Comparison of ENCODE assay signal across 25 cellular contexts in genomic region chr5:86664173-86664572, GRCh38. TPM values are rescaled to one million over a fixed set of nuclear protein-coding genes. Genes with fewer than 3 reads are reported as not detected.
DNase-seq lines count a peak whose midpoint lies in the region; ATAC-seq, FAIRE-seq and TF ChIP-seq lines count a peak whose summit lies in the region.
"Had no signal": no experiment of that assay in that cellular context is flagged by ENCODE, and none has a peak within 500 bp of the region (broad histone marks: within the 10 kb centered on the region; RNA-seq: fewer than 3 reads in every experiment).

No MANE protein-coding gene starts in this region.

- no peaks in the 10 kb centered on the region for H3K9me1 ChIP-seq in K562 (ENCODE audit: control insufficient read depth, insufficient read depth, low read length)

- TF ChIP-seq CTCF in A549 (IDR thresholded peaks at IDR 0.05) (no peak), GM23338 (conservative IDR thresholded peaks at IDR 0.05; ENCODE audit: low read depth in 2 of 2) (no peak), Loucy (conservative IDR thresholded peaks at IDR 0.05; ENCODE audit: low read length) (no peak), K562 (IDR thresholded peaks at IDR 0.05 in 2 of 3, conservative IDR thresholded peaks at IDR 0.05 in 1 of 3; ENCODE audit: insufficient read depth in 2 of 3, low read depth in 1 of 3, low read length in 3 of 3) (no peak), BE2C (IDR thresholded peaks at IDR 0.05; ENCODE audit: low read depth, low read length) (no peak)

- H3K27ac Mint-ChIP-seq in GM23338 (no peak overlapping the region), immature natural killer cell (no peak overlapping the region), T-helper 17 cell (no peak overlapping the region)
- H3K27ac Mint-ChIP-seq: B cell; CD14-positive monocyte; CD4-positive, alpha-beta memory T cell; CD4-positive, CD25-positive, alpha-beta regulatory T cell; CD8-positive, alpha-beta memory T cell had no signal

- H3K4me2 ChIP-seq in A549 (no peak overlapping the region), GM23338 (no peak overlapping the region), Loucy (ENCODE audit: low read depth, low read length, poor library complexity, severe bottlenecking) (peak overlapping the region; percentile 10), K562 (ENCODE audit: insufficient read depth, low read length) (no peak overlapping the region)
- H3K4me2 ChIP-seq: BLaER1 had no signal

- WGBS in A549 (ENCODE audit: missing lambda C conversion rate) = 30% methylated on average over 2 of the region's 2 CpGs
- 0% methylated on average over 2 of the region's 2 CpGs for WGBS in K562 (ENCODE audit: insufficient coverage, low coverage, missing lambda C conversion rate)

- ATAC-seq in A549 (no peak), GM23338 (no peak), K562 (no peak), T-helper 17 cell (no peak)

- peaks cover 7% of the 10 kb centered on the region; the same call in 2 of the 3 replicates for H3K4me1 Mint-ChIP-seq in GM23338
- no peaks in the 10 kb centered on the region for H3K4me1 Mint-ChIP-seq in immature natural killer cell
- H3K4me1 Mint-ChIP-seq in T-helper 17 cell = no peaks in the 10 kb centered on the region
- H3K4me1 Mint-ChIP-seq: B cell, CD14-positive monocyte had no signal

- H3F3A ChIP-seq in GM23338 (replicated peaks; ENCODE audit: low read depth) (no peaks in the 10 kb centered on the region), Loucy (ENCODE audit: low read depth) (no peaks in the 10 kb centered on the region)

- no TSS peak for BruUV-seq in K562 (replicated peaks; lab: Mats Ljungman, UMichigan)

- TF ChIP-seq EP300 in A549 (IDR thresholded peaks at IDR 0.05) (no peak), K562 (IDR thresholded peaks at IDR 0.05; ENCODE audit: low read length) (no peak)

- no peak for TF ChIP-seq RAD21 in A549 (conservative IDR thresholded peaks at IDR 0.05 in 1 of 2, IDR thresholded peaks at IDR 0.05 in 1 of 2)
- TF ChIP-seq RAD21 in K562 (CRISPR knock-in tag; conservative IDR thresholded peaks at IDR 0.05 in 1 of 2, IDR thresholded peaks at IDR 0.05 in 1 of 2) = no peak

- H3K27me3 Mint-ChIP-seq in GM23338 (ENCODE audit: insufficient read depth, low read depth, poor library complexity) (peaks cover 2% of the 10 kb centered on the region), immature natural killer cell (ENCODE audit: low read depth in 3 of 3) (peaks cover 0 to 12% (median 0%) of the 10 kb centered on the region in 3 donors), T-helper 17 cell (peaks cover 20% of the 10 kb centered on the region)
- H3K27me3 Mint-ChIP-seq: CD4-positive, CD25-positive, alpha-beta regulatory T cell had no signal

- H4K20me1 ChIP-seq in GM23338 (replicated peaks; ENCODE audit: insufficient read depth) (no peaks in the 10 kb centered on the region), Loucy (ENCODE audit: insufficient read depth, low read length, poor library complexity, severe bottlenecking) (no peaks in the 10 kb centered on the region), K562 (replicated peaks; ENCODE audit: control insufficient read depth, insufficient read depth, low read length) (no peaks in the 10 kb centered on the region)
- H4K20me1 ChIP-seq: BLaER1 had no signal

- CTCF ChIA-PET in A549 (lab: Yijun Ruan, JAX) (no interaction called here), K562 (lab: Yijun Ruan, JAX; ENCODE audit: low intra/inter-chr PET ratio) (no interaction called here)

- no peak overlapping the region for H3K4me3 ChIP-seq in A549
- no peak overlapping the region for H3K4me3 ChIP-seq in GM23338
- no peak overlapping the region for H3K4me3 ChIP-seq in Loucy (ENCODE audit: low read length, poor library complexity, severe bottlenecking)
- no peak overlapping the region for H3K4me3 ChIP-seq in K562
- H3K4me3 ChIP-seq in BE2C (ENCODE audit: low read depth, low read length) = no peak overlapping the region
- H3K4me3 ChIP-seq: BLaER1 had no signal

- H3K9ac ChIP-seq in Loucy (ENCODE audit: low read depth, low read length, poor library complexity, severe bottlenecking) = peak overlapping the region; percentile 6
- H3K9ac ChIP-seq in K562 (ENCODE audit: insufficient read depth in 1 of 2, low read depth in 2 of 2, low read length in 2 of 2) = no peak overlapping the region
- H3K9ac ChIP-seq: BLaER1 had no signal

- intact Hi-C loops in K562 (cut with micrococcal nuclease) = no loop called here

- H3K27ac ChIP-seq in A549 (no peak overlapping the region), GM23338 (ENCODE audit: low read depth) (no peak overlapping the region), K562 (ENCODE audit: extremely low read depth, low read depth, low read length) (no peak overlapping the region)
- H3K27ac ChIP-seq: BLaER1 had no signal

- H3K9me2 ChIP-seq in GM23338 (ENCODE audit: insufficient read depth) (peaks cover 9% of the 10 kb centered on the region; the same call in 1 of the 2 replicates), Loucy (replicated peaks; ENCODE audit: low read depth, low read length) (no peaks in the 10 kb centered on the region)

- H3K9me3 ChIP-seq in A549 = no peaks in the 10 kb centered on the region; the same call in 2 of the 3 replicates
- peaks cover 14% of the 10 kb centered on the region; the same call in 1 of the 2 replicates for H3K9me3 ChIP-seq in Loucy (ENCODE audit: insufficient read depth, low read depth, low read length)
- no peaks in the 10 kb centered on the region for H3K9me3 ChIP-seq in K562 (replicated peaks; ENCODE audit: control insufficient read depth, insufficient read depth, low read depth, low read length)
- peaks cover 2% of the 10 kb centered on the region for H3K9me3 ChIP-seq in T-helper 17 cell (ENCODE audit: control insufficient read depth, low read length, poor library complexity, severe bottlenecking)
- no peaks in the 10 kb centered on the region for H3K9me3 ChIP-seq in BE2C
- H3K9me3 ChIP-seq: BLaER1 had no signal

- H2AFZ ChIP-seq in GM23338 (peak overlapping the region; percentile 35; the same call in 1 of the 2 replicates), Loucy (ENCODE audit: low read length) (no peak overlapping the region), K562 (ENCODE audit: low read depth, low read length) (no peak overlapping the region)

- H3K4me1 ChIP-seq in A549 (no peaks in the 10 kb centered on the region), GM23338 (ENCODE audit: insufficient read depth) (peaks cover 13% of the 10 kb centered on the region), Loucy (ENCODE audit: insufficient read depth, low read length, poor library complexity, severe bottlenecking) (peaks cover 59% of the 10 kb centered on the region), K562 (replicated peaks in 1 of 2; ENCODE audit: control insufficient read depth in 2 of 2, insufficient read depth in 2 of 2, low read length in 2 of 2) (no peaks in the 10 kb centered on the region), BE2C (no peaks in the 10 kb centered on the region)

- DNase-seq in A549 (ENCODE audit: low read depth in 1 of 2, low spot score in 1 of 2) (no peak), GM23338 (ENCODE audit: low spot score) (no peak), K562 (ENCODE audit: extremely low read depth in 1 of 4, low spot score in 3 of 4) (no peak), D341Med (ENCODE audit: low spot score) (no peak), immature natural killer cell (no peak), T-helper 17 cell (no peak), BE2C (no peak)
- DNase-seq: 8988T; AML-193; C1 segment of cervical spinal cord; CD4-positive, alpha-beta memory T cell; CD4-positive, CD25-positive, alpha-beta regulatory T cell; CD8-positive, alpha-beta memory T cell; COR-L47; DMS79 treated with DMSO at 0.1 percent for 48 hours; GF-D8 had no signal

- H3K9me3 Mint-ChIP-seq in GM23338 = peaks cover 13% of the 10 kb centered on the region; the same call in 2 of the 3 replicates
- peaks cover 0 to 6% (median under 1%) of the 10 kb centered on the region in 6 donors for H3K9me3 Mint-ChIP-seq in immature natural killer cell

- H3K4me3 Mint-ChIP-seq in GM23338 = no peak overlapping the region
- H3K4me3 Mint-ChIP-seq in immature natural killer cell = no peak overlapping the region
- no peak overlapping the region for H3K4me3 Mint-ChIP-seq in T-helper 17 cell
- H3K4me3 Mint-ChIP-seq: B cell; CD14-positive monocyte; CD4-positive, alpha-beta memory T cell; CD4-positive, CD25-positive, alpha-beta regulatory T cell; CD8-positive, alpha-beta memory T cell had no signal

- H3K27me3 ChIP-seq in GM23338 (ENCODE audit: insufficient read depth) (no peaks in the 10 kb centered on the region), Loucy (ENCODE audit: insufficient read depth, low read length, poor library complexity, severe bottlenecking) (no peaks in the 10 kb centered on the region), K562 (ENCODE audit: control insufficient read depth in 2 of 2, insufficient read depth in 2 of 2, low read length in 2 of 2) (no peaks in the 10 kb centered on the region), BE2C (peaks cover 17% of the 10 kb centered on the region; the same call in 1 of the 2 replicates)
- H3K27me3 ChIP-seq: BLaER1 had no signal

- POLR2A ChIA-PET in A549 (lab: Yijun Ruan, JAX) (no interaction called here), K562 (lab: Yijun Ruan, JAX) (no interaction called here)

- peaks cover 15% of the 10 kb centered on the region for H3K36me3 Mint-ChIP-seq in GM23338 (ENCODE audit: low read depth)
- H3K36me3 Mint-ChIP-seq in immature natural killer cell = no peaks in the 10 kb centered on the region
- peaks cover 2% of the 10 kb centered on the region for H3K36me3 Mint-ChIP-seq in T-helper 17 cell (ENCODE audit: low read depth)
- H3K36me3 Mint-ChIP-seq: CD14-positive monocyte; CD4-positive, alpha-beta memory T cell; CD4-positive, CD25-positive, alpha-beta regulatory T cell; CD8-positive, alpha-beta memory T cell had no signal

- FAIRE-seq in A549 (lab: Jason Lieb, UNC) (no peak), K562 (lab: Jason Lieb, UNC) (no peak)
- FAIRE-seq: A204.1, D721Med, G401.6, GM12891, GM19239 had no signal

- H3K79me2 ChIP-seq in GM23338 (replicated peaks; ENCODE audit: insufficient read depth) (no peaks in the 10 kb centered on the region), Loucy (ENCODE audit: insufficient read depth, low read length) (peaks cover 26% of the 10 kb centered on the region), K562 (ENCODE audit: control insufficient read depth, insufficient read depth, low read length) (no peaks in the 10 kb centered on the region)

- H3K36me3 ChIP-seq in GM23338 (ENCODE audit: insufficient read depth) = no peaks in the 10 kb centered on the region
- no peaks in the 10 kb centered on the region for H3K36me3 ChIP-seq in Loucy (ENCODE audit: insufficient read depth, low read length)
- no peaks in the 10 kb centered on the region for H3K36me3 ChIP-seq in K562 (ENCODE audit: control insufficient read depth, insufficient read depth, low read length)
- no peaks in the 10 kb centered on the region for H3K36me3 ChIP-seq in BE2C
- H3K36me3 ChIP-seq: BLaER1 had no signal

- TF ChIP-seq POLR2A in A549 (IDR thresholded peaks at IDR 0.05; ENCODE audit: low read length) (no peak), K562 (conservative IDR thresholded peaks at IDR 0.05) (no peak)

- in situ Hi-C loops in K562 (cut with MboI) = no loop called here

RNA-seq across cellular contexts. Expression of gene COX7C, which starts 46.4 kb away (rescaled TPM):
- polyA plus RNA-seq in A549 (2011; rRNA removed) (807 and 842 TPM in 2 replicates), A549 (2017; fragmentation: RNase III; extraction: RNeasy Plus Mini Kit Qiagen cat#74134 plus additional on column Dnase treatment) (1,142 to 1,182 TPM (median 1,143 TPM) in 3 replicates), GM23338 (2016; fragmentation: Nextera tagmentation; extraction: Ambion mirVana) (4,717 and 5,583 TPM in 2 replicates), K562 (2011; rRNA removed) (1,150 and 1,333 TPM in 2 replicates), K562 (2014; fragmentation: Illumina TruSeq; extraction: Trizol) (742 and 771 TPM in 2 replicates), K562 (2014; fragmentation: Nextera tagmentation; extraction: Ambion mirVana) (1,000 to 10,000 TPM; 1,621 to 1,783 TPM), K562 (2014; rRNA removed) (930 and 1,039 TPM in 2 replicates), immature natural killer cell (100 to 1,000 TPM; 503 to 610 (median 528) TPM)
- polyA plus RNA-seq in A549 (2012; cell fraction: cytosol; rRNA removed) = 588 and 752 TPM in 2 replicates
- polyA plus RNA-seq in A549 (2012; cell fraction: nucleus; rRNA removed) = 165 and 268 TPM in 2 replicates
- 53.6 and 75.7 TPM in 2 replicates for polyA minus RNA-seq in A549 (2011; rRNA and poly(A)+ RNA removed)
- total RNA-seq in GM23338 (2014; rRNA removed; shearing (Covaris generic)) = 842 and 1,082 TPM in 2 replicates
- total RNA-seq in K562 (2011; cell fraction: chromatin; rRNA removed; ENCODE audit: low replicate concordance) = 39.6 and 68.4 TPM in 2 replicates
- 73.2 and 75.5 TPM in 2 replicates for total RNA-seq in K562 (2011; cell fraction: nucleolus; rRNA removed)
- 107 and 167 TPM in 2 replicates for total RNA-seq in K562 (2011; cell fraction: nucleoplasm; rRNA removed)
- total RNA-seq in K562 (2014; rRNA removed) (459 and 581 TPM in 2 replicates), K562 (2014; rRNA removed; fragmentation: Illumina TruSeq; extraction: Trizol) (951 and 996 TPM in 2 replicates), K562 (2015; rRNA removed; fragmentation: Illumina TruSeq; extraction: Trizol) (561 and 576 TPM in 2 replicates), K562 (2021) (730 and 822 TPM in 2 replicates), T-helper 17 cell (100 to 1,000 TPM; 401 to 409 TPM)
- polyA plus RNA-seq in K562 (2011; cell fraction: cytosol; rRNA removed) = 411 and 948 TPM in 2 replicates
- polyA plus RNA-seq in K562 (2011; cell fraction: nucleus; rRNA removed) = 149 and 364 TPM in 2 replicates
- polyA plus RNA-seq in K562 (2012) = 913 and 3,555 TPM in 2 replicates
- polyA minus RNA-seq in K562 (2011; rRNA and poly(A)+ RNA removed) = 427 and 442 TPM in 2 replicates
- polyA minus RNA-seq in K562 (2011; cell fraction: cytosol; rRNA and poly(A)+ RNA removed) = 78.5 and 106 TPM in 2 replicates
- 34.6 and 67.1 TPM in 2 replicates for polyA minus RNA-seq in K562 (2011; cell fraction: nucleus; rRNA and poly(A)+ RNA removed)
- 1,231 TPM for polyA plus RNA-seq in BE2C (2012; ENCODE audit: insufficient read depth, insufficient read length, low read depth)

Comparison
In these comparisons a context has a peak if more than half of its experiments do, and no peak if none do; other contexts are left out.
1. Of the 35 proteins assayed by ChIP-seq in both K562 and A549: peak only in K562: none; only in A549: MAFK; in both: none; in neither: 34.